Comparison of ENCODE assay signal across 21 cellular contexts in the genomic region with DNA sequence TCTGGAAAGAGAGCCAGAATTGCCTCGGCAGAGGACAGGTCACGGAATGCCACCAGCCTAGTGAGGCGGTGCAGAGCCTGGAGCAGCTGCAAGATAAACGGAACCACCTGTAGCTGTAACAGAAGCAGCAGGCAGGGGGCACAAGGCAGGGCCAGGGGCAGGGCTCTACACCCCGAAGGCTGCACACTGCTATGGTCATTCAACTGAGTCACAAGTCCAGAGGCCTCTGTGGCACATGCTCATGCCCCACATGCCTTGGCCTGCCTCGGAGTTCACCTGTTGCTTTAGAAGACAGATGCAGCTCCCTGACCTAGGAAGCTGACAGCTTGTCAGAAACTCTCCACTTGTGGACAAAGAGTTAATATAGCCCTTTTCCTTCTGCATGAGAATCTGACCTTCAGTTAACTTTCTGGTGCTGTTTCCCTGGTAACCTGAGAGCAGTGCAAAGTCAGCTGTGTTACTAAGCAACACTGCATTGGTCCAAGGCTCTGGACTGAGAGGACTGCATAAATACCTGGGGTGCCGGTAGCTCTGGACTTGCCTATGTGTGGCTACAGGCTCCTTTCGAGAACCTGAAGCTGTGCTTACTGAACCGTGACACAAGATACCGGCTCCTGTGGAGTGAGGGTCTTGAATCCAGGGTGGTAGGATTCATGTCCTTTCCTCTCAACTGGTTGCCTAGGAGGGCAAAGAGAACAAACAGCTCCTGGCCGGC. TPM values are rescaled to one million over a fixed set of nuclear protein-coding genes. Genes with fewer than 3 reads are reported as not detected.
DNase-seq lines count a peak whose midpoint lies in the region; FAIRE-seq and TF ChIP-seq lines count a peak whose summit lies in the region.
"Had no signal": no experiment of that assay in that cellular context is flagged by ENCODE, and none has a peak within 500 bp of the region (broad histone marks: within the 10 kb centered on the region; RNA-seq: fewer than 3 reads in every experiment).

No MANE protein-coding gene starts in this region.

- no peak overlapping the region for H3K27ac Mint-ChIP-seq in astrocyte (ENCODE audit: unreplicated experiment)
- H3K27ac Mint-ChIP-seq in osteocyte (ENCODE audit: unreplicated experiment), result no peak overlapping the region
- no peak overlapping the region for H3K27ac Mint-ChIP-seq in MCF 10A (ENCODE audit: low read depth, unreplicated experiment)
- H3K27ac Mint-ChIP-seq: activated B cell treated with CpG ODN at 0.5 μM for 24 hours had no signal

- BruUV-seq in MCF 10A (replicated peaks; lab: Mats Ljungman, UMichigan), result no TSS peak

- no peak for TF ChIP-seq CTCF in astrocyte (IDR thresholded peaks at IDR 0.05; ENCODE audit: insufficient read depth, low read depth, low read length)
- TF ChIP-seq CTCF in fibroblast of villous mesenchyme (IDR thresholded peaks at IDR 0.05; ENCODE audit: insufficient read depth, low read depth, low read length), result peak; percentile 6
- TF ChIP-seq CTCF in osteocyte (IDR thresholded peaks at IDR 0.05), result no peak
- TF ChIP-seq CTCF in MCF 10A (IDR thresholded peaks at IDR 0.05; ENCODE audit: unreplicated experiment), result no peak

- H3K36me3 Mint-ChIP-seq in astrocyte (ENCODE audit: low read depth, unreplicated experiment) (peaks cover 14% of the 10 kb centered on the region), osteocyte (ENCODE audit: unreplicated experiment) (peaks cover 24% of the 10 kb centered on the region), MCF 10A (ENCODE audit: insufficient read depth, unreplicated experiment) (peaks cover 45% of the 10 kb centered on the region)

- H3K9me3 ChIP-seq in astrocyte (ENCODE audit: insufficient read depth, low read depth, low read length), result no peaks in the 10 kb centered on the region
- H3K9me3 ChIP-seq: ascending aorta, transverse colon had no signal

- H3K27ac ChIP-seq in astrocyte (ENCODE audit: low read depth, low read length), result no peak overlapping the region
- H3K27ac ChIP-seq: 22Rv1, ascending aorta, RWPE1, transverse colon had no signal

- peaks cover 5% of the 10 kb centered on the region for H3K4me1 ChIP-seq in astrocyte (ENCODE audit: insufficient read depth, low read length)
- H3K4me1 ChIP-seq: ascending aorta, transverse colon had no signal

- FAIRE-seq in astrocyte (lab: Jason Lieb, UNC), result no peak
- FAIRE-seq: frontal cortex, HTR-8/SVneo had no signal

- no peak overlapping the region for H3K4me3 Mint-ChIP-seq in astrocyte (ENCODE audit: unreplicated experiment)
- no peak overlapping the region for H3K4me3 Mint-ChIP-seq in osteocyte (ENCODE audit: unreplicated experiment)
- no peak overlapping the region for H3K4me3 Mint-ChIP-seq in MCF 10A (ENCODE audit: unreplicated experiment)
- H3K4me3 Mint-ChIP-seq: activated B cell treated with CpG ODN at 0.5 μM for 24 hours had no signal

- no peaks in the 10 kb centered on the region for H3K27me3 Mint-ChIP-seq in astrocyte (ENCODE audit: low read depth, unreplicated experiment)
- H3K27me3 Mint-ChIP-seq in osteocyte (ENCODE audit: unreplicated experiment), result no peaks in the 10 kb centered on the region
- no peaks in the 10 kb centered on the region for H3K27me3 Mint-ChIP-seq in MCF 10A (ENCODE audit: insufficient read depth, unreplicated experiment)
- H3K27me3 Mint-ChIP-seq: activated B cell treated with CpG ODN at 0.5 μM for 24 hours had no signal

- peaks cover 4% of the 10 kb centered on the region for H3K36me3 ChIP-seq in astrocyte (ENCODE audit: insufficient read depth, low read length)

- H3K4me3 ChIP-seq in astrocyte (ENCODE audit: insufficient read depth, low read depth, low read length), result no peak overlapping the region
- no peak overlapping the region for H3K4me3 ChIP-seq in fibroblast of villous mesenchyme (ENCODE audit: low read depth, low read length)
- H3K4me3 ChIP-seq: ascending aorta, transverse colon had no signal

- CTCF ChIA-PET in MCF 10A (lab: Yijun Ruan, JAX), result interaction anchor here (0.6 to 1.6 kb wide), 8 partner anchors 10 to 771 kb away, joined by 3 to 11 read pairs (median 3); no protein-coding TSS in a partner anchor

- DNase-seq in DMS 273 (lab: John Stamatoyannopoulos, UW; ENCODE audit: unreplicated experiment) (peak; percentile 21), DMS 273 treated with DMSO at 0.1 percent for 48 hours (lab: John Stamatoyannopoulos, UW) (no peak), astrocyte (ENCODE audit: low read depth) (peak; percentile 17), fibroblast of villous mesenchyme (ENCODE audit: low read depth) (no peak), osteocyte (ENCODE audit: extremely low spot score, unreplicated experiment) (peak; percentile 53), SK-N-DZ (ENCODE audit: low spot score) (no peak), MCF 10A (ENCODE audit: unreplicated experiment) (no peak)
- no peak for DNase-seq in stimulated activated CD4-positive, alpha-beta T cell treated with anti-CD3 and anti-CD28 coated beads, Interleukin-4, amount 100 ng/mL, for 1 hour
- DNase-seq: activated B cell treated with CpG ODN at 0.5 μM for 24 hours; activated gamma-delta T cell; effector memory CD4-positive, alpha-beta T cell; EL; GOT3; mammary epithelial cell; MV-4-11; transverse colon had no signal

- H4K20me1 ChIP-seq in astrocyte (ENCODE audit: insufficient read depth, low read length), result peaks cover 39% of the 10 kb centered on the region

- H3K9me3 Mint-ChIP-seq in astrocyte (ENCODE audit: unreplicated experiment), result peaks cover 2% of the 10 kb centered on the region
- peaks cover 16% of the 10 kb centered on the region for H3K9me3 Mint-ChIP-seq in osteocyte (ENCODE audit: unreplicated experiment)
- H3K9me3 Mint-ChIP-seq in MCF 10A (ENCODE audit: unreplicated experiment), result peaks cover 6% of the 10 kb centered on the region

- intact Hi-C loops in MCF 10A (cut with micrococcal nuclease), result no loop called here

- H3K4me2 ChIP-seq in astrocyte (ENCODE audit: low read length), result no peak overlapping the region

- H3K79me2 ChIP-seq in astrocyte (ENCODE audit: insufficient read depth, low read length), result peaks cover 30% of the 10 kb centered on the region

- no peak overlapping the region for H3K9ac ChIP-seq in astrocyte (ENCODE audit: low read length)

- no peak overlapping the region for H2AFZ ChIP-seq in astrocyte (ENCODE audit: low read depth, low read length)

- H3K4me1 Mint-ChIP-seq in astrocyte (ENCODE audit: low read depth, unreplicated experiment) (peaks cover 14% of the 10 kb centered on the region), osteocyte (ENCODE audit: unreplicated experiment) (no peaks in the 10 kb centered on the region), MCF 10A (ENCODE audit: insufficient read depth, unreplicated experiment) (peaks cover 9% of the 10 kb centered on the region)

- POLR2A ChIA-PET in MCF 10A (lab: Yijun Ruan, JAX), result interaction anchor here (0.7 to 1.2 kb wide), 3 partner anchors 10 to 400 kb away, joined by 3 read pairs; no protein-coding TSS in a partner anchor

- H3K27me3 ChIP-seq in astrocyte (ENCODE audit: insufficient read depth, low read length), result no peaks in the 10 kb centered on the region
- H3K27me3 ChIP-seq: ascending aorta, transverse colon had no signal

RNA-seq across cellular contexts. Expression of a gene that starts 10.5 kb away (rescaled TPM):
- 77.6 and 78.4 TPM in 2 replicates for total RNA-seq in astrocyte
- total RNA-seq in fibroblast of villous mesenchyme, result 35.4 and 49.0 TPM in 2 replicates
- total RNA-seq in osteocyte, result 69.4 and 71.4 TPM in 2 replicates
- 75.9 and 97.0 TPM in 2 replicates for polyA plus RNA-seq in SK-N-DZ (2014; cell fraction: cytosol; rRNA removed)
- 56.0 and 62.2 TPM in 2 replicates for polyA plus RNA-seq in SK-N-DZ (2014; cell fraction: nucleus; rRNA removed)
- total RNA-seq in MCF 10A (2022), result 38.7 and 39.8 TPM in 2 replicates

RNA-seq across cellular contexts. Expression of a gene that starts 17.4 kb away (rescaled TPM):
- 55.6 and 56.0 TPM in 2 replicates for total RNA-seq in astrocyte
- total RNA-seq in fibroblast of villous mesenchyme, result 35.4 and 57.0 TPM in 2 replicates
- total RNA-seq in osteocyte, result 102 and 103 TPM in 2 replicates
- polyA plus RNA-seq in SK-N-DZ (2014; cell fraction: cytosol; rRNA removed), result 5.0 and 14.0 TPM in 2 replicates
- 2.9 and 3.7 TPM in 2 replicates for polyA plus RNA-seq in SK-N-DZ (2014; cell fraction: nucleus; rRNA removed)
- 14.2 and 23.9 TPM in 2 replicates for total RNA-seq in MCF 10A (2022)

Comparison
In these comparisons a context has a peak if more than half of its experiments do, and no peak if none do; other contexts are left out.
1. DNase-seq: peak in DMS 273 (single experiment), astrocyte (single experiment) and osteocyte (single experiment); none in DMS 273 treated with DMSO at 0.1 percent for 48 hours (single experiment), fibroblast of villous mesenchyme (single experiment), SK-N-DZ (single experiment), MCF 10A (single experiment) and stimulated activated CD4-positive, alpha-beta T cell treated with anti-CD3 and anti-CD28 coated beads, Interleukin-4, amount 100 ng/mL, for 1 hour (single experiment).